In genomic region chr17:72916991-72917390, GRCh38 we compare ENCODE assay signal across 23 cellular contexts.
"Had no signal": no experiment of that assay in that cellular context is flagged by ENCODE, and none has a peak within 500 bp of the region (broad histone marks: within the 10 kb centered on the region; RNA-seq: fewer than 3 reads in every experiment).

No MANE protein-coding gene starts in this region.

- DNase-seq: activated CD4-positive, alpha-beta T cell treated with anti-CD3 and anti-CD28 coated beads for 1 hour; activated CD8-positive, alpha-beta memory T cell treated with anti-CD3 and anti-CD28 coated beads for 24 hours; activated CD8-positive, alpha-beta memory T cell treated with anti-CD3 and anti-CD28 coated beads, Interleukin-2, amount 50 U/mL, for 48 hours; activated effector memory CD4-positive, alpha-beta T cell treated with anti-CD3 and anti-CD28 coated beads, Interleukin-2, amount 50 U/mL, for 16 hours; activated naive CD4-positive, alpha-beta T cell treated with anti-CD3 and anti-CD28 coated beads, Interleukin-2, amount 50 U/mL, for 16 hours; activated T-cell treated with anti-CD3 and anti-CD28 coated beads, Interleukin-2, amount 50 U/mL, for 72 hours; cerebellar nuclear complex; effector CD8-positive, alpha-beta T cell; esophagus squamous epithelium; foreskin melanocyte; glutamatergic neuron; nucleus accumbens; posterior cingulate gyrus; retina; stimulated activated CD4-positive, alpha-beta T cell treated with anti-CD3 and anti-CD28 coated beads, Interleukin-1b, Interleukin-23, amount 100 ng/mL, for 48 hours; stimulated activated CD8-positive, alpha-beta memory T cell treated with anti-CD3 and anti-CD28 coated beads, Interleukin-4, amount 100 ng/mL, for 48 hours; stimulated activated naive CD4-positive, alpha-beta T cell treated with Interleukin-2 at 50 U/mL for 16 hours; T-helper 2 cell; thyroid gland; WERI-Rb-1 had no signal

- H3K9me3 ChIP-seq: breast epithelium, esophagus squamous epithelium, thyroid gland had no signal

- H3K4me1 ChIP-seq: breast epithelium, esophagus squamous epithelium had no signal

- H3K36me3 ChIP-seq: breast epithelium, esophagus squamous epithelium, thyroid gland had no signal

- H3K4me3 ChIP-seq: breast epithelium, esophagus squamous epithelium, lung, thyroid gland had no signal

- ATAC-seq: activated T-cell treated with anti-CD3 and anti-CD28 coated beads, Interleukin-2, amount 50 U/mL, for 72 hours had no signal

- H3K9me3 Mint-ChIP-seq: activated T-cell treated with anti-CD3 and anti-CD28 coated beads, Interleukin-2, amount 50 U/mL, for 72 hours had no signal

- H3K27ac Mint-ChIP-seq: activated T-cell treated with anti-CD3 and anti-CD28 coated beads, Interleukin-2, amount 50 U/mL, for 72 hours; nephron had no signal

- H3K27ac ChIP-seq: breast epithelium, esophagus squamous epithelium, thyroid gland, WERI-Rb-1 had no signal

- H3K27me3 ChIP-seq: breast epithelium, esophagus squamous epithelium, thyroid gland had no signal

- H3K4me3 Mint-ChIP-seq: activated T-cell treated with anti-CD3 and anti-CD28 coated beads, Interleukin-2, amount 50 U/mL, for 72 hours; nephron had no signal
